ENCODE assay signal across 17 cellular contexts in genomic region chr10:63337455-63338251, GRCh38.
DNase-seq lines count a peak whose midpoint lies in the region; ATAC-seq and TF ChIP-seq lines count a peak whose summit lies in the region.
"Had no signal": no experiment of that assay in that cellular context is flagged by ENCODE, and none has a peak within 500 bp of the region (broad histone marks: within the 10 kb centered on the region; RNA-seq: fewer than 3 reads in every experiment).

No MANE protein-coding gene starts in this region.

- no peak overlapping the region for H2BK15ac ChIP-seq in IMR-90 (ENCODE audit: low read depth, low read length)

- in situ Hi-C loops in IMR-90 (cut with MboI; ENCODE audit: low sequenced_read_pairs), result no loop called here

- H3K56ac ChIP-seq in IMR-90 (ENCODE audit: extremely low read depth, insufficient read depth, low read length), result no peak overlapping the region

- H4K8ac ChIP-seq in IMR-90 (ENCODE audit: low read depth in 2 of 2, low read length in 2 of 2), result no peak overlapping the region

- no peaks in the 10 kb centered on the region for H3K27me3 ChIP-seq in GM23338 (ENCODE audit: insufficient read depth)
- no peaks in the 10 kb centered on the region for H3K27me3 ChIP-seq in IMR-90 (ENCODE audit: control insufficient read depth, insufficient read depth, low read length)
- H3K27me3 ChIP-seq in osteoblast (ENCODE audit: insufficient read depth, low read length), result no peaks in the 10 kb centered on the region
- H3K27me3 ChIP-seq: BE2C had no signal

- H3K4me3 ChIP-seq in GM23338, result no peak overlapping the region
- no peak overlapping the region for H3K4me3 ChIP-seq in IMR-90 (ENCODE audit: insufficient read depth, low read depth, low read length)
- H3K4me3 ChIP-seq in choroid plexus epithelial cell (ENCODE audit: low read depth, low read length), result no peak overlapping the region
- no peak overlapping the region for H3K4me3 ChIP-seq in osteoblast (ENCODE audit: insufficient read depth, low read length)
- H3K4me3 ChIP-seq: HAP-1 had no signal

- H3K9ac ChIP-seq in IMR-90 (ENCODE audit: low read depth, low read length), result no peak overlapping the region
- H3K9ac ChIP-seq: KMS-11 had no signal

- no peak overlapping the region for H2AK9ac ChIP-seq in IMR-90 (replicated peaks; ENCODE audit: low read depth, low read length, poor library complexity)

- H3K4me2 ChIP-seq in GM23338, result no peak overlapping the region
- H3K4me2 ChIP-seq in IMR-90 (ENCODE audit: low read depth, low read length), result no peak overlapping the region
- no peak overlapping the region for H3K4me2 ChIP-seq in osteoblast (ENCODE audit: insufficient read depth, low read length)
- H3K4me2 ChIP-seq: KMS-11 had no signal

- H2BK120ac ChIP-seq in IMR-90 (ENCODE audit: low read depth, low read length), result no peak overlapping the region

- ATAC-seq in GM23338, result no peak
- ATAC-seq in IMR-90 (ENCODE audit: low read depth), result no peak; the same call in 1 of the 2 replicates
- no peak for ATAC-seq in activated naive CD8-positive, alpha-beta T cell treated with anti-CD3 and anti-CD28 coated beads, Interleukin-2, amount 50 U/mL, for 24 hours
- ATAC-seq in GM21390 (IDR thresholded peaks at IDR 0.05; ENCODE audit: unreplicated experiment), result no peak

- H2BK5ac ChIP-seq in IMR-90 (ENCODE audit: low read depth, low read length, poor library complexity, severe bottlenecking), result no peak overlapping the region

- H3K9me1 ChIP-seq in IMR-90 (ENCODE audit: insufficient read depth, low read length), result no peaks in the 10 kb centered on the region; the same call in 1 of the 2 replicates

- no peaks in the 10 kb centered on the region for H3K27me3 Mint-ChIP-seq in GM23338 (ENCODE audit: insufficient read depth, low read depth, poor library complexity)
- no peaks in the 10 kb centered on the region for H3K27me3 Mint-ChIP-seq in activated naive CD8-positive, alpha-beta T cell treated with anti-CD3 and anti-CD28 coated beads, Interleukin-2, amount 50 U/mL, for 24 hours
- H3K27me3 Mint-ChIP-seq: CD4-positive, CD25-positive, alpha-beta regulatory T cell; CD8-positive, alpha-beta memory T cell had no signal

- no peaks in the 10 kb centered on the region for H3F3A ChIP-seq in GM23338 (replicated peaks; ENCODE audit: low read depth)

- H3K79me1 ChIP-seq in IMR-90 (ENCODE audit: low read depth in 1 of 2, low read length in 2 of 2), result peaks cover 14 to 55% of the 10 kb centered on the region in 2 experiments; a peak in 3 of 4 replicates

- TF ChIP-seq CTCF in GM23338 (conservative IDR thresholded peaks at IDR 0.05; ENCODE audit: low read depth in 2 of 2) (no peak), IMR-90 (conservative IDR thresholded peaks at IDR 0.05; ENCODE audit: low read depth, low read length) (no peak), choroid plexus epithelial cell (conservative IDR thresholded peaks at IDR 0.05; ENCODE audit: low read depth, low read length) (no peak), osteoblast (IDR thresholded peaks at IDR 0.05; ENCODE audit: extremely low read depth, low read depth, low read length) (no peak)

- CTCF ChIA-PET in IMR-90 (lab: Yijun Ruan, JAX), result interaction anchor here (1.1 kb wide), 1 partner anchor 13 kb away, joined by 3 read pairs; no protein-coding TSS in a partner anchor

- no peaks in the 10 kb centered on the region for H3K4me1 Mint-ChIP-seq in GM23338
- no peaks in the 10 kb centered on the region for H3K4me1 Mint-ChIP-seq in activated naive CD8-positive, alpha-beta T cell treated with anti-CD3 and anti-CD28 coated beads, Interleukin-2, amount 50 U/mL, for 24 hours

- no TSS peak for BruUV-seq in IMR-90 (replicated peaks; lab: Mats Ljungman, UMichigan)

- H3K4me3 Mint-ChIP-seq in GM23338, result no peak overlapping the region
- H3K4me3 Mint-ChIP-seq in activated naive CD8-positive, alpha-beta T cell treated with anti-CD3 and anti-CD28 coated beads, Interleukin-2, amount 50 U/mL, for 24 hours, result no peak overlapping the region
- H3K4me3 Mint-ChIP-seq: CD4-positive, CD25-positive, alpha-beta regulatory T cell; CD8-positive, alpha-beta memory T cell had no signal

- H2BK20ac ChIP-seq in IMR-90 (ENCODE audit: low read depth, low read length), result no peak overlapping the region

- H3K9me3 ChIP-seq in IMR-90 (ENCODE audit: control insufficient read depth, insufficient read depth, low read length), result no peaks in the 10 kb centered on the region
- no peaks in the 10 kb centered on the region for H3K9me3 ChIP-seq in osteoblast (ENCODE audit: low read depth, low read length)
- H3K9me3 ChIP-seq: BE2C, HAP-1 had no signal

- H2AFZ ChIP-seq in GM23338, result no peak overlapping the region
- H2AFZ ChIP-seq in IMR-90 (replicated peaks; ENCODE audit: low read length, poor library complexity), result no peak overlapping the region
- no peak overlapping the region for H2AFZ ChIP-seq in osteoblast (ENCODE audit: low read length)

- H3K9me3 Mint-ChIP-seq in GM23338, result no peaks in the 10 kb centered on the region
- no peaks in the 10 kb centered on the region for H3K9me3 Mint-ChIP-seq in activated naive CD8-positive, alpha-beta T cell treated with anti-CD3 and anti-CD28 coated beads, Interleukin-2, amount 50 U/mL, for 24 hours
- H3K9me3 Mint-ChIP-seq: CD4-positive, CD25-positive, alpha-beta regulatory T cell; CD8-positive, alpha-beta memory T cell had no signal

- no peak for TF ChIP-seq POLR2A in IMR-90 (IDR thresholded peaks at IDR 0.05; ENCODE audit: low read depth, low read length)

- intact Hi-C loops in IMR-90 (cut with micrococcal nuclease), result no loop called here

- H3K18ac ChIP-seq in IMR-90 (ENCODE audit: low read depth, low read length), result no peak overlapping the region

- no CpG with 5 or more reads among the region's 4 CpGs for WGBS in IMR-90 (ENCODE audit: extremely low coverage in 2 of 2, insufficient read length in 1 of 2), 2 experiments

- TF ChIP-seq RAD21 in IMR-90 (IDR thresholded peaks at IDR 0.05; ENCODE audit: low read length), result no peak

- no peak overlapping the region for H3K4ac ChIP-seq in IMR-90 (ENCODE audit: low read depth, low read length)

- H3K9me2 ChIP-seq in GM23338 (ENCODE audit: insufficient read depth), result no peaks in the 10 kb centered on the region

- H3K4me1 ChIP-seq in GM23338 (ENCODE audit: insufficient read depth) (no peaks in the 10 kb centered on the region), IMR-90 (ENCODE audit: control insufficient read depth, insufficient read depth, low read length) (no peaks in the 10 kb centered on the region), osteoblast (ENCODE audit: insufficient read depth, low read length) (no peaks in the 10 kb centered on the region)
- H3K4me1 ChIP-seq: BE2C had no signal

- DNase-seq in GM23338 (ENCODE audit: low spot score) (no peak), IMR-90 (peak; percentile 11), choroid plexus epithelial cell (ENCODE audit: low read depth) (peak; percentile 52), osteoblast (ENCODE audit: insufficient read length, low spot score, missing footprints) (peak; percentile 14), DMS 273 treated with DMSO at 0.1 percent for 48 hours (lab: John Stamatoyannopoulos, UW) (no peak)
- no peak for DNase-seq in activated naive CD8-positive, alpha-beta T cell treated with anti-CD3 and anti-CD28 coated beads, Interleukin-2, amount 50 U/mL, for 24 hours
- DNase-seq: ACHN; BE2C; C1 segment of cervical spinal cord; CD4-positive, CD25-positive, alpha-beta regulatory T cell; CD8-positive, alpha-beta memory T cell; COR-L47; GF-D8 had no signal

- H3K27ac Mint-ChIP-seq in GM23338, result no peak overlapping the region
- H3K27ac Mint-ChIP-seq in activated naive CD8-positive, alpha-beta T cell treated with anti-CD3 and anti-CD28 coated beads, Interleukin-2, amount 50 U/mL, for 24 hours, result no peak overlapping the region
- H3K27ac Mint-ChIP-seq: CD8-positive, alpha-beta memory T cell had no signal

- H3K36me3 Mint-ChIP-seq in GM23338 (ENCODE audit: low read depth), result no peaks in the 10 kb centered on the region
- peaks cover 4% of the 10 kb centered on the region for H3K36me3 Mint-ChIP-seq in activated naive CD8-positive, alpha-beta T cell treated with anti-CD3 and anti-CD28 coated beads, Interleukin-2, amount 50 U/mL, for 24 hours (ENCODE audit: low read depth)

- H2AK5ac ChIP-seq in IMR-90 (ENCODE audit: low read depth, low read length), result no peak overlapping the region

- H3K36me3 ChIP-seq in GM23338 (ENCODE audit: insufficient read depth) (no peaks in the 10 kb centered on the region), IMR-90 (ENCODE audit: control insufficient read depth, insufficient read depth, low read length) (no peaks in the 10 kb centered on the region), osteoblast (ENCODE audit: insufficient read depth, low read length) (no peaks in the 10 kb centered on the region)
- H3K36me3 ChIP-seq: BE2C, HAP-1 had no signal

- POLR2A ChIA-PET in IMR-90 (lab: Charles Lee; ENCODE audit: unreplicated experiment), result no interaction called here

- H3K27ac ChIP-seq in GM23338 (ENCODE audit: low read depth) (peak overlapping the region; percentile 64; the same call in 1 of the 2 replicates), IMR-90 (ENCODE audit: insufficient read depth, low read length) (no peak overlapping the region), osteoblast (ENCODE audit: low read depth, low read length) (no peak overlapping the region)
- H3K27ac ChIP-seq: HL-60, KMS-11 had no signal

- 0 out of 2 replicates have a peak overlapping the region, but pooled peaks have one; percentile 70 for H3K14ac ChIP-seq in IMR-90 (replicated peaks; ENCODE audit: low read depth, low read length)

- H4K91ac ChIP-seq in IMR-90 (ENCODE audit: insufficient read depth, low read depth, low read length), result no peak overlapping the region

- dilution Hi-C loops in IMR-90 (cut with HindIII; ENCODE audit: low sequenced_read_pairs, unreplicated experiment), result no loop called here

- no peak overlapping the region for H3K23ac ChIP-seq in IMR-90 (ENCODE audit: low read depth, low read length)

- H4K5ac ChIP-seq in IMR-90 (ENCODE audit: low read depth, low read length), result no peak overlapping the region

- H4K20me1 ChIP-seq in GM23338 (replicated peaks; ENCODE audit: insufficient read depth) (no peaks in the 10 kb centered on the region), IMR-90 (ENCODE audit: insufficient read depth, low read length) (peaks cover 9% of the 10 kb centered on the region; the same call in 1 of the 2 replicates), osteoblast (ENCODE audit: insufficient read depth, low read length) (peaks cover 2% of the 10 kb centered on the region)

- H3K79me2 ChIP-seq in GM23338 (replicated peaks; ENCODE audit: insufficient read depth) (peaks cover 55% of the 10 kb centered on the region), osteoblast (ENCODE audit: insufficient read depth, low read length) (peaks cover 75% of the 10 kb centered on the region)

TF ChIP-seq in GM23338, 12 proteins besides CTCF, POLR2A, EP300 and RAD21 (continues in another document):
- TF ChIP-seq ZNF114 (CRISPR knock-in tag; IDR thresholded peaks at IDR 0.05) (no peak), STAT1 (IDR thresholded peaks at IDR 0.05; ENCODE audit: unreplicated experiment) (no peak), CREB1 (CRISPR knock-in tag; IDR thresholded peaks at IDR 0.05; ENCODE audit: low read depth) (no peak), JUNB (IDR thresholded peaks at IDR 0.05; ENCODE audit: unreplicated experiment) (no peak)

TF ChIP-seq in IMR-90, 13 proteins besides CTCF, POLR2A, EP300 and RAD21:
- no peak for TF ChIP-seq MAFK (IDR thresholded peaks at IDR 0.05; ENCODE audit: low read depth, low read length)
- no peak for TF ChIP-seq FOS (IDR thresholded peaks at IDR 0.05; ENCODE audit: low read depth, low read length)

Comparison
In these comparisons a context has a peak if more than half of its experiments do, and no peak if none do; other contexts are left out.
1. DNase-seq: peak in IMR-90 (single experiment), choroid plexus epithelial cell (single experiment) and osteoblast (single experiment); none in GM23338 (single experiment), activated naive CD8-positive, alpha-beta T cell treated with anti-CD3 and anti-CD28 coated beads, Interleukin-2, amount 50 U/mL, for 24 hours (single experiment) and DMS 273 treated with DMSO at 0.1 percent for 48 hours (single experiment).